8 cellular contexts compared by ENCODE assay signal in genomic region chr1:244651956-244652698, GRCh38. TPM values are rescaled to one million over a fixed set of nuclear protein-coding genes. Genes with fewer than 3 reads are reported as not detected.
DNase-seq lines count a peak whose midpoint lies in the region; ATAC-seq and TF ChIP-seq lines count a peak whose summit lies in the region.

No MANE protein-coding gene starts in this region.

- H3K4me3 Mint-ChIP-seq in HFFc6 (peak overlapping the region; percentile 89), immature natural killer cell (peak overlapping the region in 4 of 5 donors; percentile 85 to 90 (median 88))
- peak overlapping the region; percentile 79 for H3K4me3 Mint-ChIP-seq in activated CD8-positive, alpha-beta T cell treated with anti-CD3 and anti-CD28 coated beads for 36 hours
- no peak overlapping the region for H3K4me3 Mint-ChIP-seq in stimulated activated effector memory CD8-positive, alpha-beta T cell treated with anti-CD3 and anti-CD28 coated beads, Interleukin-12 subunit alpha, Interleukin-12 subunit beta, amount 100 ng/mL, for 72 hours

- TF ChIP-seq CTCF in HFFc6 (IDR thresholded peaks at IDR 0.05): no peak
- TF ChIP-seq CTCF in activated CD8-positive, alpha-beta T cell treated with anti-CD3 and anti-CD28 coated beads for 36 hours (IDR thresholded peaks at IDR 0.05): no peak

- H3K27me3 Mint-ChIP-seq in HFFc6 (ENCODE audit: insufficient read depth) (peaks cover 1% of the 10 kb centered on the region), immature natural killer cell (ENCODE audit: low read depth in 3 of 3) (peaks cover 0 to 7% (median 2%) of the 10 kb centered on the region in 3 donors)
- no peaks in the 10 kb centered on the region for H3K27me3 Mint-ChIP-seq in activated CD8-positive, alpha-beta T cell treated with anti-CD3 and anti-CD28 coated beads for 36 hours

- H3K36me3 Mint-ChIP-seq in HFFc6 (ENCODE audit: low read depth) (peaks cover 3% of the 10 kb centered on the region), immature natural killer cell (peaks cover 0 to 1% (median under 1%) of the 10 kb centered on the region in 3 donors)
- H3K36me3 Mint-ChIP-seq in activated CD8-positive, alpha-beta T cell treated with anti-CD3 and anti-CD28 coated beads for 36 hours (ENCODE audit: low read depth): peaks cover 5% of the 10 kb centered on the region
- peaks cover 5% of the 10 kb centered on the region for H3K36me3 Mint-ChIP-seq in stimulated activated effector memory CD8-positive, alpha-beta T cell treated with anti-CD3 and anti-CD28 coated beads, Interleukin-12 subunit alpha, Interleukin-12 subunit beta, amount 100 ng/mL, for 72 hours

- peaks cover 9% of the 10 kb centered on the region for H3K4me1 Mint-ChIP-seq in HFFc6 (ENCODE audit: low read depth)
- peaks cover 16% of the 10 kb centered on the region for H3K4me1 Mint-ChIP-seq in activated CD8-positive, alpha-beta T cell treated with anti-CD3 and anti-CD28 coated beads for 36 hours (ENCODE audit: low read depth)
- H3K4me1 Mint-ChIP-seq in immature natural killer cell: peaks cover 12 to 15% of the 10 kb centered on the region in 2 donors
- H3K4me1 Mint-ChIP-seq in stimulated activated effector memory CD8-positive, alpha-beta T cell treated with anti-CD3 and anti-CD28 coated beads, Interleukin-12 subunit alpha, Interleukin-12 subunit beta, amount 100 ng/mL, for 72 hours: peaks cover 12% of the 10 kb centered on the region

- H3K27ac Mint-ChIP-seq in HFFc6 (peak overlapping the region; percentile 49; the same call in 1 of the 2 replicates), immature natural killer cell (peak overlapping the region; percentile 69 to 93 (median 89))
- H3K27ac Mint-ChIP-seq in activated CD8-positive, alpha-beta T cell treated with anti-CD3 and anti-CD28 coated beads for 36 hours: peak overlapping the region; percentile 86
- H3K27ac Mint-ChIP-seq in stimulated activated effector memory CD8-positive, alpha-beta T cell treated with anti-CD3 and anti-CD28 coated beads, Interleukin-12 subunit alpha, Interleukin-12 subunit beta, amount 100 ng/mL, for 72 hours: peak overlapping the region; percentile 70

- no peak for ATAC-seq in activated CD8-positive, alpha-beta T cell treated with anti-CD3 and anti-CD28 coated beads for 36 hours
- ATAC-seq in stimulated activated effector memory CD8-positive, alpha-beta T cell treated with anti-CD3 and anti-CD28 coated beads, Interleukin-12 subunit alpha, Interleukin-12 subunit beta, amount 100 ng/mL, for 72 hours: no peak
- ATAC-seq in HG03039 (IDR thresholded peaks at IDR 0.05; ENCODE audit: unreplicated experiment) (no peak), HG03025 (IDR thresholded peaks at IDR 0.05; ENCODE audit: low FRiP score, unreplicated experiment) (no peak)

- CTCF ChIA-PET in activated CD8-positive, alpha-beta T cell treated with anti-CD3 and anti-CD28 coated beads for 36 hours (lab: Charles Lee): interaction anchor here (1.1 to 2.8 kb wide), 3 partner anchors 48 to 390 kb away, joined by 3 to 8 read pairs (median 4); no protein-coding TSS in a partner anchor

- POLR2A ChIA-PET in activated CD8-positive, alpha-beta T cell treated with anti-CD3 and anti-CD28 coated beads for 36 hours (lab: Charles Lee): interaction anchor here (1.0 to 1.5 kb wide), 3 partner anchors 183 to 318 kb away, joined by 3 to 7 read pairs (median 3); partner anchors contain the start of gene COX20

- DNase-seq in HFFc6: no peak
- peak; percentile 4 for DNase-seq in activated CD8-positive, alpha-beta T cell treated with anti-CD3 and anti-CD28 coated beads for 36 hours
- DNase-seq in immature natural killer cell: no peak
- DNase-seq in stimulated activated effector memory CD8-positive, alpha-beta T cell treated with anti-CD3 and anti-CD28 coated beads, Interleukin-12 subunit alpha, Interleukin-12 subunit beta, amount 100 ng/mL, for 72 hours (ENCODE audit: low spot score in 2 of 2): no peak
- DNase-seq in T1000 (lab: John Stamatoyannopoulos, UW): no peak
- no peak for DNase-seq in RPMI8226

- intact Hi-C loops in activated CD8-positive, alpha-beta T cell treated with anti-CD3 and anti-CD28 coated beads for 36 hours (cut with micrococcal nuclease): loop anchor here (5.0 kb wide), 2 partner anchors 200 to 320 kb away; partner anchors contain the start of gene ADSS2

- H3K9me3 Mint-ChIP-seq in HFFc6 (no peaks in the 10 kb centered on the region), immature natural killer cell (no peaks in the 10 kb centered on the region)
- H3K9me3 Mint-ChIP-seq in activated CD8-positive, alpha-beta T cell treated with anti-CD3 and anti-CD28 coated beads for 36 hours: no peaks in the 10 kb centered on the region
- no peaks in the 10 kb centered on the region for H3K9me3 Mint-ChIP-seq in stimulated activated effector memory CD8-positive, alpha-beta T cell treated with anti-CD3 and anti-CD28 coated beads, Interleukin-12 subunit alpha, Interleukin-12 subunit beta, amount 100 ng/mL, for 72 hours

RNA-seq across cellular contexts. Expression of gene DESI2, which starts 0.8 kb away (rescaled TPM):
- total RNA-seq in HFFc6 (2021; fragmentation: NEBNext Ultra II Directional; extraction: Animal tissue kit (Norgen Biotek cat#: 25700)): 10 to 100 TPM; 23.5 to 32.3 (median 28.0) TPM
- total RNA-seq in activated CD8-positive, alpha-beta T cell treated with anti-CD3 and anti-CD28 coated beads for 36 hours: 10 to 100 TPM; 30.4 to 31.1 TPM
- polyA plus RNA-seq in immature natural killer cell: 10 to 100 TPM in 2 of 3 donors, 1 to 10 TPM in 1; 9.9 to 25.8 (median 20.7) TPM
